Comparison of ENCODE assay signal across 29 cellular contexts in genomic region chr3:67176396-67176795, GRCh38.
"Had no signal": no experiment of that assay in that cellular context is flagged by ENCODE, and none has a peak within 500 bp of the region (broad histone marks: within the 10 kb centered on the region; RNA-seq: fewer than 3 reads in every experiment).

No MANE protein-coding gene starts in this region.

- DNase-seq: activated CD4-positive, alpha-beta memory T cell treated with anti-CD3 and anti-CD28 coated beads, Interleukin-2, amount 10 ng/mL, durations not matched to agents 7 days and 5 days; activated CD4-positive, alpha-beta T cell treated with anti-CD3 and anti-CD28 coated beads for 36 hours; activated CD4-positive, alpha-beta T cell treated with anti-CD3 and anti-CD28 coated beads, Interleukin-2, amount 50 U/mL, for 1 hour; activated gamma-delta T cell treated with Interleukin-2 at 50 U/mL for 16 hours; activated naive CD4-positive, alpha-beta T cell treated with anti-CD3 and anti-CD28 coated beads, Interleukin-2, amount 10 ng/mL, durations not matched to agents 7 days and 5 days; activated naive CD8-positive, alpha-beta T cell treated with anti-CD3 and anti-CD28 coated beads for 36 hours; activated T-cell treated with anti-CD3 and anti-CD28 coated beads, Interleukin-2, amount 50 U/mL, for 72 hours; aorta; MG63; MV-4-11; NCI-H1092 treated with DMSO at 0.1 percent for 48 hours; NCI-H1417 treated with DMSO at 0.1 percent for 48 hours; NCI-H1694; NCI-H2029; NCI-H2107; NCI-H345; NCI-H510A; NCI-H526 treated with DMSO at 0.1 percent for 48 hours; NCI-H82; NK-92 treated with Interleukin-12 subunit alpha and Interleukin-12 subunit beta, amount 100 ng/mL, for 24 hours; OCI-M1; RPMI8226; T-helper 1 cell had no signal

- H3K4me3 ChIP-seq: body of pancreas, MG63, SK-N-MC had no signal

- ATAC-seq: activated CD4-positive, alpha-beta T cell treated with anti-CD3 and anti-CD28 coated beads for 36 hours; activated T-cell treated with anti-CD3 and anti-CD28 coated beads, Interleukin-2, amount 50 U/mL, for 72 hours; body of pancreas; Panc1; Right ventricle myocardium inferior had no signal

- H3K9me3 ChIP-seq: MG63 had no signal

- H3K36me3 ChIP-seq: MG63 had no signal

- H3K4me1 ChIP-seq: body of pancreas had no signal

- H3K27ac ChIP-seq: body of pancreas, KMS-11, SK-N-MC, VCaP had no signal

- H3K27me3 ChIP-seq: body of pancreas, MG63 had no signal
